14 cellular contexts compared by ENCODE assay signal in the genomic region with DNA sequence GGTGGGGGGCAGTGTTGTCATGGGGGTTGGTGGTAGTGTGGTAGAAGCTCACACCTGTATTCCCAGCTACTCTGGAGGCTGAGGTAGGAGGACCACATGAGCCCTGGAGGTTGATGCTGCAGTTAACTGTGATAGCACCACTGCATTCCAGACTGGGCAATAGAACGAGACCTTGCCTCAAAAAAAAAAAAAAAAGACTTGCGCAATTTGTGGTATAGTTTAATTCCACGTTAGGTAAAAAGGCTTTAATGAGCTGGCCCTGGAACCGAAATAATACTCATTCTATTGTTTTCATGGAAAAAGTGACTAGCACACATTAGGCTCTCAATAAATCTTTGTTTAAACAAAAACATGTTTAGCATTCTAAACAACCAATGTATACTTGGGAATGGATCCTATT. TPM values are rescaled to one million over a fixed set of nuclear protein-coding genes. Genes with fewer than 3 reads are reported as not detected.
DNase-seq lines count a peak whose midpoint lies in the region; ATAC-seq, FAIRE-seq and TF ChIP-seq lines count a peak whose summit lies in the region.
"Had no signal": no experiment of that assay in that cellular context is flagged by ENCODE, and none has a peak within 500 bp of the region (broad histone marks: within the 10 kb centered on the region; RNA-seq: fewer than 3 reads in every experiment).

No MANE protein-coding gene starts in this region.

- ATAC-seq in IMR-90 (ENCODE audit: low read depth) = no peak
- ATAC-seq: HCT116 had no signal

- H3K9me1 ChIP-seq in IMR-90 (ENCODE audit: insufficient read depth, low read length) = 0 out of 2 replicates have a peak, but pooled peaks cover 3% of the 10 kb centered on the region

- H4K5ac ChIP-seq in IMR-90 (ENCODE audit: low read depth, low read length) (no peak overlapping the region), H1 (ENCODE audit: insufficient read length, low read depth, low read length) (no peak overlapping the region)

- H3K4me1 ChIP-seq in IMR-90 (ENCODE audit: control insufficient read depth, insufficient read depth, low read length) (no peaks in the 10 kb centered on the region; the same call in 1 of the 2 replicates), H1 (replicated peaks in 1 of 4; ENCODE audit: control insufficient read depth in 3 of 4, insufficient read depth in 4 of 4, low read length in 3 of 4) (no peaks in the 10 kb centered on the region), osteoblast (ENCODE audit: insufficient read depth, low read length) (peaks cover 10% of the 10 kb centered on the region)

- H2AK5ac ChIP-seq in IMR-90 (ENCODE audit: low read depth, low read length) (no peak overlapping the region), H1 (ENCODE audit: low read depth, low read length) (no peak overlapping the region)

- H3K4ac ChIP-seq in IMR-90 (ENCODE audit: low read depth, low read length) = no peak overlapping the region
- H3K4ac ChIP-seq in H1 (replicated peaks; ENCODE audit: insufficient read length, low read depth, low read length) = no peak overlapping the region

- no TSS peak for BruUV-seq in IMR-90 (replicated peaks; lab: Mats Ljungman, UMichigan)

- H3K9ac ChIP-seq in IMR-90 (ENCODE audit: low read depth, low read length) (no peak overlapping the region), H1 (replicated peaks in 1 of 4; ENCODE audit: extremely low read depth in 1 of 4, low read depth in 3 of 4, low read length in 3 of 4) (no peak overlapping the region)
- H3K9ac ChIP-seq: BLaER1 had no signal

- TF ChIP-seq RAD21 in IMR-90 (IDR thresholded peaks at IDR 0.05; ENCODE audit: low read length) (no peak), H1 (IDR thresholded peaks at IDR 0.05 in 1 of 2, conservative IDR thresholded peaks at IDR 0.05 in 1 of 2; ENCODE audit: low read depth in 2 of 2, low read length in 2 of 2) (no peak)

- no peaks in the 10 kb centered on the region for H3K79me2 ChIP-seq in H1 (ENCODE audit: control insufficient read depth in 1 of 2, insufficient read depth in 2 of 2, low read length in 2 of 2)
- no peaks in the 10 kb centered on the region for H3K79me2 ChIP-seq in osteoblast (ENCODE audit: insufficient read depth, low read length)

- POLR2A ChIA-PET in IMR-90 (lab: Charles Lee; ENCODE audit: unreplicated experiment) (interaction anchor here (0.6 kb wide), 1 partner anchor 77 kb away, joined by 6 read pairs; no protein-coding TSS in a partner anchor), H1 (lab: Charles Lee; ENCODE audit: partially characterized antibody) (interaction anchor here (1.0 kb wide), 1 partner anchor 26 kb away, joined by 4 read pairs; a partner anchor contains a TSS)

- H2AK9ac ChIP-seq in IMR-90 (replicated peaks; ENCODE audit: low read depth, low read length, poor library complexity) = no peak overlapping the region

- H3K23me2 ChIP-seq in H1 (ENCODE audit: low read depth, low read length) = no peaks in the 10 kb centered on the region

- H3K14ac ChIP-seq in IMR-90 (replicated peaks; ENCODE audit: low read depth, low read length) (no peak overlapping the region), H1 (ENCODE audit: insufficient read length) (no peak overlapping the region)

- in situ Hi-C loops in IMR-90 (cut with MboI; ENCODE audit: low sequenced_read_pairs) = no loop called here

- no peak overlapping the region for H4K8ac ChIP-seq in IMR-90 (ENCODE audit: low read depth in 2 of 2, low read length in 2 of 2)
- no peak overlapping the region for H4K8ac ChIP-seq in H1 (ENCODE audit: extremely low read depth, insufficient read depth, low read length)

- H2AFZ ChIP-seq in IMR-90 (replicated peaks; ENCODE audit: low read length, poor library complexity) = no peak overlapping the region
- H2AFZ ChIP-seq in H1 (ENCODE audit: low read length) = no peak overlapping the region
- no peak overlapping the region for H2AFZ ChIP-seq in osteoblast (ENCODE audit: low read length)

- no peak overlapping the region for H2BK12ac ChIP-seq in H1 (ENCODE audit: low read depth, low read length)

- intact Hi-C loops in IMR-90 (cut with micrococcal nuclease) = no loop called here

- dilution Hi-C loops in IMR-90 (cut with HindIII; ENCODE audit: low sequenced_read_pairs, unreplicated experiment) = no loop called here

- H3K27me3 ChIP-seq in IMR-90 (ENCODE audit: control insufficient read depth, insufficient read depth, low read length) (no peaks in the 10 kb centered on the region), H1 (replicated peaks in 1 of 4; ENCODE audit: control insufficient read depth in 3 of 4, extremely low read depth in 1 of 4, insufficient read depth in 3 of 4, low read length in 3 of 4) (no peaks in the 10 kb centered on the region), osteoblast (ENCODE audit: insufficient read depth, low read length) (no peaks in the 10 kb centered on the region)
- H3K27me3 ChIP-seq: BLaER1 had no signal

- CTCF ChIA-PET in IMR-90 (lab: Yijun Ruan, JAX) = interaction anchor here (0.5 to 0.9 kb wide), 6 partner anchors 22 to 940 kb away, joined by 3 to 5 read pairs (median 4); no protein-coding TSS in a partner anchor
- CTCF ChIA-PET in H1 (lab: Charles Lee; ENCODE audit: partially characterized antibody) = interaction anchor here (0.8 kb wide), 3 partner anchors 21 to 105 kb away, joined by 3 to 6 read pairs (median 5); no protein-coding TSS in a partner anchor

- H4K91ac ChIP-seq in IMR-90 (ENCODE audit: insufficient read depth, low read depth, low read length) (no peak overlapping the region), H1 (replicated peaks; ENCODE audit: insufficient read length, low read length) (no peak overlapping the region)

- H3K79me1 ChIP-seq in IMR-90 (ENCODE audit: low read depth in 1 of 2, low read length in 2 of 2) = no peaks in the 10 kb centered on the region
- no peaks in the 10 kb centered on the region for H3K79me1 ChIP-seq in H1 (ENCODE audit: low read depth, low read length)

- H3K18ac ChIP-seq in IMR-90 (ENCODE audit: low read depth, low read length) (no peak overlapping the region), H1 (ENCODE audit: extremely low read depth, low read length) (no peak overlapping the region)

- H3K36me3 ChIP-seq in IMR-90 (ENCODE audit: control insufficient read depth, insufficient read depth, low read length) (no peaks in the 10 kb centered on the region), H1 (ENCODE audit: control insufficient read depth in 2 of 4, insufficient read depth in 4 of 4, low read length in 3 of 4) (no peaks in the 10 kb centered on the region), osteoblast (ENCODE audit: insufficient read depth, low read length) (no peaks in the 10 kb centered on the region)
- H3K36me3 ChIP-seq: BLaER1 had no signal

- DNase-seq in IMR-90 (no peak), MV-4-11 (lab: John Stamatoyannopoulos, UW) (peak; percentile 37), H1 (ENCODE audit: low read depth in 1 of 2, low spot score in 2 of 2) (no peak), NCI-H1048 (lab: John Stamatoyannopoulos, UW) (no peak), osteoblast (ENCODE audit: insufficient read length, low spot score, missing footprints) (no peak)
- no peak for DNase-seq in effector CD4-positive, alpha-beta T cell
- DNase-seq: AML-193; CD4-positive, CD25-positive, alpha-beta regulatory T cell; DMS53 had no signal

- no peak overlapping the region for H3K56ac ChIP-seq in IMR-90 (ENCODE audit: extremely low read depth, insufficient read depth, low read length)
- no peak overlapping the region for H3K56ac ChIP-seq in H1 (replicated peaks; ENCODE audit: insufficient read length, low read depth, low read length)

- H4K20me1 ChIP-seq in IMR-90 (ENCODE audit: insufficient read depth, low read length) (no peaks in the 10 kb centered on the region), H1 (replicated peaks in 1 of 2; ENCODE audit: control insufficient read depth in 1 of 2, insufficient read depth in 2 of 2, low read length in 2 of 2) (no peaks in the 10 kb centered on the region), osteoblast (ENCODE audit: insufficient read depth, low read length) (no peaks in the 10 kb centered on the region)
- H4K20me1 ChIP-seq: BLaER1 had no signal

- H2BK20ac ChIP-seq in IMR-90 (ENCODE audit: low read depth, low read length) (no peak overlapping the region), H1 (ENCODE audit: low read length) (no peak overlapping the region)

- no CpG with 5 or more reads among the region's 4 CpGs for WGBS in IMR-90 (ENCODE audit: extremely low coverage in 2 of 2, insufficient read length in 1 of 2), 2 experiments
- WGBS in H1 (ENCODE audit: extremely low coverage in 1 of 2, insufficient coverage in 1 of 2, insufficient read length in 1 of 2, insufficient replicate concordance in 2 of 2, low coverage in 1 of 2, low lambda C conversion rate in 2 of 2, missing lambda C conversion rate in 1 of 2), 2 experiments = 94% methylated on average over 4 of the region's 4 CpGs; no CpG with 5 or more reads in 1 of the 2 experiments

- H3K4me3 ChIP-seq in IMR-90 (ENCODE audit: insufficient read depth, low read depth, low read length) (no peak overlapping the region), H1 (ENCODE audit: extremely low read depth in 1 of 4, insufficient read depth in 2 of 4, low read depth in 3 of 4, low read length in 4 of 4) (no peak overlapping the region), osteoblast (ENCODE audit: insufficient read depth, low read length) (no peak overlapping the region)
- H3K4me3 ChIP-seq: BLaER1 had no signal

- no peak for TF ChIP-seq EP300 in H1 (IDR thresholded peaks at IDR 0.05; ENCODE audit: borderline replicate concordance in 1 of 2, low read depth in 2 of 2, low read length in 2 of 2)

- no peak overlapping the region for H2BK15ac ChIP-seq in IMR-90 (ENCODE audit: low read depth, low read length)
- H2BK15ac ChIP-seq in H1 (ENCODE audit: low read length) = no peak overlapping the region

- no peak overlapping the region for H2BK120ac ChIP-seq in IMR-90 (ENCODE audit: low read depth, low read length)
- H2BK120ac ChIP-seq in H1 (replicated peaks; ENCODE audit: low read depth, low read length) = no peak overlapping the region

- TF ChIP-seq CTCF in C4-2B (conservative IDR thresholded peaks at IDR 0.05) = no peak
- no peak for TF ChIP-seq CTCF in IMR-90 (conservative IDR thresholded peaks at IDR 0.05; ENCODE audit: low read depth, low read length)
- no peak for TF ChIP-seq CTCF in H1 (IDR thresholded peaks at IDR 0.05; ENCODE audit: control extremely low read depth in 1 of 3, insufficient read depth in 1 of 3, low read depth in 1 of 3, low read length in 3 of 3)
- no peak for TF ChIP-seq CTCF in osteoblast (IDR thresholded peaks at IDR 0.05; ENCODE audit: extremely low read depth, low read depth, low read length)

- H3K4me2 ChIP-seq in IMR-90 (ENCODE audit: low read depth, low read length) (no peak overlapping the region), H1 (ENCODE audit: insufficient read depth in 1 of 2, low read depth in 2 of 2, low read length in 2 of 2) (no peak overlapping the region), osteoblast (ENCODE audit: insufficient read depth, low read length) (no peak overlapping the region)
- H3K4me2 ChIP-seq: BLaER1 had no signal

- no peak for FAIRE-seq in H1 (lab: Jason Lieb, UNC)
- FAIRE-seq: H54 had no signal

- no peak overlapping the region for H3K23ac ChIP-seq in IMR-90 (ENCODE audit: low read depth, low read length)
- H3K23ac ChIP-seq in H1 (ENCODE audit: insufficient read length) = no peak overlapping the region

- H3K9me3 ChIP-seq in IMR-90 (ENCODE audit: control insufficient read depth, insufficient read depth, low read length) = no peaks in the 10 kb centered on the region
- no peaks in the 10 kb centered on the region for H3K9me3 ChIP-seq in H1 (ENCODE audit: insufficient read depth in 2 of 2, low read depth in 1 of 2, low read length in 1 of 2)
- no peaks in the 10 kb centered on the region for H3K9me3 ChIP-seq in osteoblast (ENCODE audit: low read depth, low read length)
- H3K9me3 ChIP-seq: BLaER1 had no signal

- TF ChIP-seq POLR2A in IMR-90 (IDR thresholded peaks at IDR 0.05; ENCODE audit: low read depth, low read length) (no peak), H1 (IDR thresholded peaks at IDR 0.05; ENCODE audit: control extremely low read depth in 1 of 2, low read depth in 2 of 2, low read length in 2 of 2) (no peak)

- H2BK5ac ChIP-seq in IMR-90 (ENCODE audit: low read depth, low read length, poor library complexity, severe bottlenecking) = no peak overlapping the region
- H2BK5ac ChIP-seq in H1 (ENCODE audit: low read depth, low read length) = no peak overlapping the region

- H3K27ac ChIP-seq in C4-2B (peak overlapping the region; percentile 84), IMR-90 (ENCODE audit: insufficient read depth, low read length) (no peak overlapping the region), H1 (ENCODE audit: low read depth, low read length) (no peak overlapping the region), osteoblast (ENCODE audit: low read depth, low read length) (no peak overlapping the region)
- H3K27ac ChIP-seq: BLaER1, HL-60 had no signal

RNA-seq across cellular contexts. Expression of a gene that starts 25.4 kb away (rescaled TPM):
- total RNA-seq in IMR-90 (2012; rRNA removed) = 86.4 and 166 TPM in 2 replicates
- 160 and 200 TPM in 2 replicates for polyA plus RNA-seq in IMR-90 (2012; rRNA removed)
- polyA plus RNA-seq in IMR-90 (2012; cell fraction: cytosol; rRNA removed) = 69.9 and 71.8 TPM in 2 replicates
- 28.8 and 129 TPM in 2 replicates for polyA plus RNA-seq in IMR-90 (2012; cell fraction: nucleus; rRNA removed; ENCODE audit: low replicate concordance)
- total RNA-seq in H1 (2021; fragmentation: NEBNext Ultra II Directional; extraction: Animal tissue kit (Norgen Biotek cat#: 25700)) = 1,114 and 1,159 TPM in 2 replicates
- polyA plus RNA-seq in H1 (2011; rRNA removed) = 145 and 202 TPM in 2 replicates
- polyA plus RNA-seq in H1 (2011; cell fraction: cytosol; rRNA removed) = 348 TPM
- 296 TPM for polyA plus RNA-seq in H1 (2011; cell fraction: nucleus; rRNA removed)
- 563 to 1,179 TPM (median 624 TPM) in 4 replicates for polyA plus RNA-seq in H1 (2012, experiment 1 of 2)
- 101 TPM for polyA plus RNA-seq in H1 (2012, experiment 2 of 2)
- 1,709 TPM for polyA plus RNA-seq in H1 (2013, experiment 1 of 2)
- 1,591 TPM for polyA plus RNA-seq in H1 (2013, experiment 2 of 2)
- polyA minus RNA-seq in H1 (2011; rRNA and poly(A)+ RNA removed) = 124 and 173 TPM in 2 replicates
- 294 TPM for polyA minus RNA-seq in H1 (2011; cell fraction: cytosol; rRNA and poly(A)+ RNA removed)
- 600 TPM for polyA minus RNA-seq in H1 (2011; cell fraction: nucleus; rRNA and poly(A)+ RNA removed)
- total RNA-seq in osteoblast = 200 and 203 TPM in 2 replicates
